Comparison of ENCODE assay signal across 8 cellular contexts in genomic region chr11:102287963-102288744, GRCh38. TPM values are rescaled to one million over a fixed set of nuclear protein-coding genes. Genes with fewer than 3 reads are reported as not detected.
DNase-seq lines count a peak whose midpoint lies in the region; ATAC-seq and TF ChIP-seq lines count a peak whose summit lies in the region.

No MANE protein-coding gene starts in this region.

- H3K4me2 ChIP-seq in hepatocyte: peak overlapping the region; percentile 69

- DNase-seq in Right ventricle myocardium inferior (ENCODE audit: missing footprints) (no peak), cardiac septum (ENCODE audit: low spot score) (no peak), HuH-7.5 (ENCODE audit: low spot score) (peak; percentile 50), NOMO-1 treated with dmso at 0.1 percent for 144 hours (lab: John Stamatoyannopoulos, UW; ENCODE audit: unreplicated experiment) (peak; percentile 69), amniotic epithelial cell (ENCODE audit: low read depth) (peak; percentile 77), hepatocyte (ENCODE audit: low spot score) (peak; percentile 88), sigmoid colon (no peak)

- ATAC-seq in Right ventricle myocardium inferior (peak; percentile 77), GM21723 (IDR thresholded peaks at IDR 0.05; ENCODE audit: unreplicated experiment) (peak; percentile 94)

- no peak for TF ChIP-seq POLR2A in sigmoid colon (IDR thresholded peaks at IDR 0.05)

- H3K36me3 ChIP-seq in hepatocyte (replicated peaks; ENCODE audit: insufficient read depth, low read depth) (no peaks in the 10 kb centered on the region), sigmoid colon (no peaks in the 10 kb centered on the region)

- H2AFZ ChIP-seq in hepatocyte: peak overlapping the region; percentile 57

- H3K79me2 ChIP-seq in hepatocyte: no peaks in the 10 kb centered on the region

- 49% methylated on average over 14 of the region's 14 CpGs for WGBS in hepatocyte (ENCODE audit: low lambda C conversion rate, missing lambda C conversion rate)
- 31 to 42% methylated on average over 14 of the region's 14 CpGs for WGBS in sigmoid colon, 2 donors

- H3K27ac ChIP-seq in hepatocyte: no peak overlapping the region
- no peak overlapping the region for H3K27ac ChIP-seq in sigmoid colon

- no peaks in the 10 kb centered on the region for H4K20me1 ChIP-seq in hepatocyte (ENCODE audit: insufficient read depth, poor library complexity, severe bottlenecking)

- intact Hi-C loops in Right ventricle myocardium inferior (cut with DNase I): loop anchor here (2.0 to 5.0 kb wide), 2 partner anchors 59 to 209 kb away; partner anchors contain the start of gene BIRC2
- intact Hi-C loops in cardiac septum (cut with DNase I): loop anchor here (5.0 kb wide), 1 partner anchor 54 kb away; no protein-coding TSS in a partner anchor
- intact Hi-C loops in sigmoid colon (cut with DNase I): loop anchor here (5.0 to 10.0 kb wide), 5 partner anchors 59 to 423 kb away; partner anchors contain the start of gene BIRC2

- TF ChIP-seq CTCF in hepatocyte (IDR thresholded peaks at IDR 0.05; ENCODE audit: poor library complexity): peak; percentile 77
- peak; percentile 61 to 80 (median 66) for TF ChIP-seq CTCF in sigmoid colon (IDR thresholded peaks at IDR 0.05)

- no peak for TF ChIP-seq EP300 in sigmoid colon (IDR thresholded peaks at IDR 0.05)

- H3K4me3 ChIP-seq in hepatocyte (no peak overlapping the region), sigmoid colon (peak overlapping the region in 3 of 4 donors; percentile 23 to 33 (median 28))

- H3K9me3 ChIP-seq in hepatocyte (ENCODE audit: low read depth) (no peaks in the 10 kb centered on the region), sigmoid colon (no peaks in the 10 kb centered on the region)

- no peaks in the 10 kb centered on the region for H3K9me2 ChIP-seq in hepatocyte (replicated peaks; ENCODE audit: insufficient read depth)

- H3K27me3 ChIP-seq in hepatocyte: no peaks in the 10 kb centered on the region
- no peaks in the 10 kb centered on the region for H3K27me3 ChIP-seq in sigmoid colon

- H3K4me1 ChIP-seq in hepatocyte (ENCODE audit: insufficient read depth): peaks cover 12% of the 10 kb centered on the region
- H3K4me1 ChIP-seq in sigmoid colon: peaks cover 0 to 16% (median 6%) of the 10 kb centered on the region in 4 donors

RNA-seq across cellular contexts. Expression of gene BIRC3, which starts 29.1 kb away (rescaled TPM):
- total RNA-seq in Right ventricle myocardium inferior (10.6 TPM), cardiac septum (1.8 TPM), hepatocyte (11.6 and 13.6 TPM in 2 replicates), sigmoid colon (10 to 100 TPM in 3 of 4 donors, 1 to 10 TPM in 1; 9.1 to 18.4 (median 13.2) TPM)
- polyA plus RNA-seq in hepatocyte (11.5 and 13.7 TPM in 2 replicates), sigmoid colon (10 to 100 TPM; 18.6 to 92.6 (median 84.8) TPM)

RNA-seq across cellular contexts. Expression of gene BIRC2, which starts 58.9 kb away (rescaled TPM):
- total RNA-seq in Right ventricle myocardium inferior (32.4 TPM), cardiac septum (31.5 TPM), hepatocyte (85.7 and 96.8 TPM in 2 replicates), sigmoid colon (10 to 100 TPM; 32.7 to 56.0 (median 53.2) TPM)
- polyA plus RNA-seq in hepatocyte (37.7 and 42.1 TPM in 2 replicates), sigmoid colon (10 to 100 TPM; 24.7 to 41.4 (median 40.9) TPM)

Comparison
In these comparisons a context has a peak if more than half of its experiments do, and no peak if none do; other contexts are left out.
1. DNase-seq: peak in HuH-7.5 (single experiment), NOMO-1 treated with dmso at 0.1 percent for 144 hours (single experiment), amniotic epithelial cell (single experiment) and hepatocyte (single experiment); none in Right ventricle myocardium inferior (single experiment), cardiac septum (single experiment) and sigmoid colon (single experiment).